ENCODE assay signal across 8 cellular contexts in genomic region chr1:241425091-241425490, GRCh38.
A peak's percentile ranks its signal among the peaks of the same experiment; 100 is the strongest.
DNase-seq lines count a peak whose midpoint lies in the region; ATAC-seq and TF ChIP-seq lines count a peak whose summit lies in the region.
"Not testable (repeated sequence)": the region's sequence is repeated elsewhere in the genome, so short reads cannot be mapped to it uniquely, and the experiment has no call there.

No MANE protein-coding gene starts in this region.

- not testable (repeated sequence) for DNase-seq in CD4-positive, alpha-beta memory T cell; activated B cell treated with CpG ODN at 0.5 μM for 24 hours; activated naive CD4-positive, alpha-beta T cell treated with anti-CD3 and anti-CD28 coated beads for 36 hours; immature natural killer cell

- not testable (repeated sequence) for H3K4me1 ChIP-seq in CD4-positive, alpha-beta memory T cell (ENCODE audit: insufficient read depth, low read length); HEK293 (ENCODE audit: control insufficient read depth, insufficient read depth, low read length)

- not testable (repeated sequence) for H3K27ac ChIP-seq in CD4-positive, alpha-beta memory T cell (ENCODE audit: low read depth, low read length); HEK293 (ENCODE audit: extremely low read depth, low read depth, low read length)

- intact Hi-C loops in CD4-positive, alpha-beta memory T cell (cut with micrococcal nuclease); activated B cell treated with CpG ODN at 0.5 μM for 24 hours (cut with micrococcal nuclease); activated naive CD4-positive, alpha-beta T cell treated with anti-CD3 and anti-CD28 coated beads for 36 hours (cut with micrococcal nuclease): not testable (repeated sequence)

- not testable (repeated sequence) for TF ChIP-seq CTCF in HEK293 (tag by site-specific recombination; IDR thresholded peaks at IDR 0.05); activated B cell treated with CpG ODN at 0.5 μM for 24 hours (IDR thresholded peaks at IDR 0.05); brain (conservative IDR thresholded peaks at IDR 0.05); nephron (IDR thresholded peaks at IDR 0.05; ENCODE audit: unreplicated experiment in 3 of 3)

- not testable (repeated sequence) for H3K4me3 ChIP-seq in CD4-positive, alpha-beta memory T cell (ENCODE audit: low read length in 2 of 2); HEK293 (ENCODE audit: low read depth, low read length)

- not testable (repeated sequence) for H3K36me3 ChIP-seq in CD4-positive, alpha-beta memory T cell (ENCODE audit: insufficient read depth, low read length); HEK293 (ENCODE audit: control insufficient read depth in 2 of 2, insufficient read depth in 1 of 2, low read length in 2 of 2)

- peak overlapping the region in 7 of 8 donors; percentile 15 to 77 (median 49) for H3K4me3 Mint-ChIP-seq in CD4-positive, alpha-beta memory T cell
- H3K4me3 Mint-ChIP-seq in activated B cell treated with CpG ODN at 0.5 μM for 24 hours (peak overlapping the region; percentile 52), brain (peak overlapping the region; percentile 72 to 80 (median 75)), immature natural killer cell (peak overlapping the region in 4 of 5 donors; percentile 2 to 51 (median 20)), nephron (peak overlapping the region; percentile 74 to 81 (median 76))
- peak overlapping the region; percentile 22 for H3K4me3 Mint-ChIP-seq in activated naive CD4-positive, alpha-beta T cell treated with anti-CD3 and anti-CD28 coated beads for 36 hours
- H3K4me3 Mint-ChIP-seq in stimulated activated memory B cell treated with anti-CD40 and anti-IgM and Interleukin-4, amounts not matched to agents 10 μg/mL and 1 μg/mL and 100 μg/mL, for 72 hours = peak overlapping the region; percentile 25

- POLR2A ChIA-PET in CD4-positive, alpha-beta memory T cell (lab: Charles Lee; ENCODE audit: partially characterized antibody); HEK293 (lab: Yijun Ruan, JAX); activated B cell treated with CpG ODN at 0.5 μM for 24 hours (lab: Charles Lee): not testable (repeated sequence)

- H3K36me3 Mint-ChIP-seq in CD4-positive, alpha-beta memory T cell; activated B cell treated with CpG ODN at 0.5 μM for 24 hours (ENCODE audit: low read depth); activated naive CD4-positive, alpha-beta T cell treated with anti-CD3 and anti-CD28 coated beads for 36 hours (ENCODE audit: low read depth); brain; immature natural killer cell; nephron (ENCODE audit: low read depth); stimulated activated memory B cell treated with anti-CD40 and anti-IgM and Interleukin-4, amounts not matched to agents 10 μg/mL and 1 μg/mL and 100 μg/mL, for 72 hours: not testable (repeated sequence)

- H3K9me3 ChIP-seq in CD4-positive, alpha-beta memory T cell (ENCODE audit: control insufficient read depth in 1 of 2, low read length in 2 of 2); HEK293 (ENCODE audit: control insufficient read depth, insufficient read depth, low read depth, low read length): not testable (repeated sequence)

- H3K4me1 Mint-ChIP-seq in CD4-positive, alpha-beta memory T cell; activated B cell treated with CpG ODN at 0.5 μM for 24 hours; activated naive CD4-positive, alpha-beta T cell treated with anti-CD3 and anti-CD28 coated beads for 36 hours (ENCODE audit: low read depth); immature natural killer cell; nephron; stimulated activated memory B cell treated with anti-CD40 and anti-IgM and Interleukin-4, amounts not matched to agents 10 μg/mL and 1 μg/mL and 100 μg/mL, for 72 hours: not testable (repeated sequence)
- peaks cover 12% of the 10 kb centered on the region for H3K4me1 Mint-ChIP-seq in brain

- not testable (repeated sequence) for H3K27me3 ChIP-seq in CD4-positive, alpha-beta memory T cell (ENCODE audit: insufficient read depth, low read length)

- not testable (repeated sequence) for H3K27ac Mint-ChIP-seq in CD4-positive, alpha-beta memory T cell; activated B cell treated with CpG ODN at 0.5 μM for 24 hours; activated naive CD4-positive, alpha-beta T cell treated with anti-CD3 and anti-CD28 coated beads for 36 hours; immature natural killer cell; nephron; stimulated activated memory B cell treated with anti-CD40 and anti-IgM and Interleukin-4, amounts not matched to agents 10 μg/mL and 1 μg/mL and 100 μg/mL, for 72 hours
- peak overlapping the region in 2 of 5 experiments; percentile 31 to 72 for H3K27ac Mint-ChIP-seq in brain

- not testable (repeated sequence) for ATAC-seq in activated B cell treated with CpG ODN at 0.5 μM for 24 hours (ENCODE audit: low read depth); stimulated activated memory B cell treated with anti-CD40 and anti-IgM and Interleukin-4, amounts not matched to agents 10 μg/mL and 1 μg/mL and 100 μg/mL, for 72 hours

- CTCF ChIA-PET in CD4-positive, alpha-beta memory T cell (lab: Charles Lee; ENCODE audit: partially characterized antibody); HEK293 (lab: Yijun Ruan, JAX); activated B cell treated with CpG ODN at 0.5 μM for 24 hours (lab: Charles Lee); activated naive CD4-positive, alpha-beta T cell treated with anti-CD3 and anti-CD28 coated beads for 36 hours (lab: Charles Lee): not testable (repeated sequence)

- H3K9me3 Mint-ChIP-seq in CD4-positive, alpha-beta memory T cell = peaks cover 0 to 14% (median 7%) of the 10 kb centered on the region in 8 donors
- H3K9me3 Mint-ChIP-seq in activated B cell treated with CpG ODN at 0.5 μM for 24 hours; activated naive CD4-positive, alpha-beta T cell treated with anti-CD3 and anti-CD28 coated beads for 36 hours; immature natural killer cell; stimulated activated memory B cell treated with anti-CD40 and anti-IgM and Interleukin-4, amounts not matched to agents 10 μg/mL and 1 μg/mL and 100 μg/mL, for 72 hours: not testable (repeated sequence)
- peaks cover 4 to 30% (median 26%) of the 10 kb centered on the region in 5 experiments for H3K9me3 Mint-ChIP-seq in brain
- H3K9me3 Mint-ChIP-seq in nephron = peaks cover 23% of the 10 kb centered on the region

- H3K27me3 Mint-ChIP-seq in CD4-positive, alpha-beta memory T cell = peaks cover 36 to 38% of the 10 kb centered on the region in 2 donors
- H3K27me3 Mint-ChIP-seq in activated B cell treated with CpG ODN at 0.5 μM for 24 hours = peaks cover 35% of the 10 kb centered on the region
- H3K27me3 Mint-ChIP-seq in activated naive CD4-positive, alpha-beta T cell treated with anti-CD3 and anti-CD28 coated beads for 36 hours (ENCODE audit: low read depth) = peaks cover 54% of the 10 kb centered on the region
- H3K27me3 Mint-ChIP-seq in brain = peaks cover 45% of the 10 kb centered on the region
- peaks cover 9 to 18% (median 16%) of the 10 kb centered on the region in 3 donors for H3K27me3 Mint-ChIP-seq in immature natural killer cell (ENCODE audit: low read depth in 3 of 3)
- peaks cover 69% of the 10 kb centered on the region for H3K27me3 Mint-ChIP-seq in nephron (ENCODE audit: low read depth)
- peaks cover 35% of the 10 kb centered on the region for H3K27me3 Mint-ChIP-seq in stimulated activated memory B cell treated with anti-CD40 and anti-IgM and Interleukin-4, amounts not matched to agents 10 μg/mL and 1 μg/mL and 100 μg/mL, for 72 hours

TF ChIP-seq in HEK293, 187 proteins besides CTCF, POLR2A, EP300 and RAD21 (continues in another document):
- peak; percentile 98 for TF ChIP-seq ZNF580 (tag by site-specific recombination; IDR thresholded peaks at IDR 0.05)
- 0 out of 2 replicates have a peak, but pooled peaks have one; percentile 25 for TF ChIP-seq MZF1 (tag by site-specific recombination; IDR thresholded peaks at IDR 0.05; ENCODE audit: borderline replicate concordance)
- TF ChIP-seq ZNF146 (tag by site-specific recombination; IDR thresholded peaks at IDR 0.05) = peak; percentile 100
- TF ChIP-seq ZNF501 (tag by site-specific recombination; IDR thresholded peaks at IDR 0.05) = peak; percentile 34; the same call in 1 of the 2 replicates
- TF ChIP-seq ZNF202 (tag by site-specific recombination; IDR thresholded peaks at IDR 0.05; ENCODE audit: borderline replicate concordance) = peak; percentile 53; the same call in 1 of the 2 replicates

Comparison
In these comparisons a context has a peak if more than half of its experiments do, and no peak if none do; other contexts are left out.
1. H3K4me3 Mint-ChIP-seq: peak in every context shown above with its lines; median percentile 76 in nephron; 75 in brain; 52 in activated B cell treated with CpG ODN at 0.5 μM for 24 hours; 49 in CD4-positive, alpha-beta memory T cell; 25 in stimulated activated memory B cell treated with anti-CD40 and anti-IgM and Interleukin-4, amounts not matched to agents 10 μg/mL and 1 μg/mL and 100 μg/mL, for 72 hours; 22 in activated naive CD4-positive, alpha-beta T cell treated with anti-CD3 and anti-CD28 coated beads for 36 hours; 20 in immature natural killer cell.